8 cellular contexts compared by ENCODE assay signal in the genomic region with DNA sequence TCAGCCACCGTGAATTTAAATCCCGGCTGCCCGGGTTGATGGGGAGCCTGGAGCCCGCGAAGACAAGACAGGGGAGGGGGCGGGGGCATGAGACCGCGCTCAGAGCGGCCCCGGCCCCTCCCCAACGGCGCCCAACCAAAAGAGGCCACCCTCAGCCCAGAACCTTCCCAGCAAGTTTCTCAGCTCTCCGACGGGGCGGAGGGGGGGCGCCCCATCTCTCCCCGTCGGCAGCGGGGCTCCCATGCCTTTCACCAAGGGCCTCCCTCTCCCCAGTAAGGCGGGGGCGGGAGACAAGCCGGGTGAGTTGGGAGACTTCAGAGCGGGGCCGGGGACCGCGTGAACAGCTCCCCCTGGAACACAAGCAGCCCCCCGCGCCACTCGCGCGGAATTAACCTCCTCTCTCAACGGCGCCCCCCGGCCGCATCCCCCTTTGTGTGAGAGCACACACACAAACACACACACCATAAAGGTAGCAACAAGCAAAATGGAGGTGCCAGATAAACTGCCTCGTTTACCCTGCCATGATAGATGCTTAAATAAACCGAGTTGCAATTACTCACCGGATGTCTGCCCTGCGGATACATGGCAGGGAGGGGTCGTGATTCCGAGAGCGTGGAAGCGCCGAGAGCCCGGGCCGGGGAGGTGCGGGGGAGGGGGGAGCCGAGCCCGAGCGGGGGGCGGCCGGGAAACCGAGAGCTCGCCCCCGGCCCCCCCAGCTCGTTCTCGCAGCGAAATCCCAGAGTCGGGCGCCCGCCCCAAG. TPM values are rescaled to one million over a fixed set of nuclear protein-coding genes. Genes with fewer than 3 reads are reported as not detected.
DNase-seq lines count a peak whose midpoint lies in the region; TF ChIP-seq lines count a peak whose summit lies in the region.

No MANE protein-coding gene starts in this region.

- DNase-seq in NCI-H1694 treated with DMSO at 0.1 percent for 48 hours (lab: John Stamatoyannopoulos, UW) (peak; percentile 21), NCI-H1694 (lab: John Stamatoyannopoulos, UW) (no peak), NCI-H69 (lab: John Stamatoyannopoulos, UW) (peak; percentile 67), foreskin fibroblast (peak; percentile 41 to 70), posterior vena cava (ENCODE audit: low spot score) (peak; percentile 86), DMS114 treated with DMSO at 0.1 percent for 48 hours (lab: John Stamatoyannopoulos, UW; ENCODE audit: unreplicated experiment) (no peak), SKM-1 (lab: John Stamatoyannopoulos, UW; ENCODE audit: unreplicated experiment) (no peak)
- peak; percentile 74 to 76 for DNase-seq in activated T-cell treated with anti-CD3 and anti-CD28 coated beads, Interleukin-2, amount 50 U/mL, for 48 hours

- intact Hi-C loops in posterior vena cava (cut with DNase I), result loop anchor here in 1 of 2 donors (5.0 kb wide), 1 partner anchor 34 kb away; no protein-coding TSS in a partner anchor

- TF ChIP-seq CTCF in foreskin fibroblast (IDR thresholded peaks at IDR 0.05; ENCODE audit: low read depth, low read length), result no peak

- H3K4me3 ChIP-seq in foreskin fibroblast (ENCODE audit: low read depth in 1 of 2, low read length in 2 of 2), result peak overlapping the region; percentile 74 to 86

RNA-seq across cellular contexts. Expression of a gene that starts 1.3 kb away (rescaled TPM):
- 10 to 100 TPM; 45.5 to 50.9 TPM for total RNA-seq in posterior vena cava

Comparison
In these comparisons a context has a peak if more than half of its experiments do, and no peak if none do; other contexts are left out.
1. DNase-seq: peak in NCI-H1694 treated with DMSO at 0.1 percent for 48 hours (single experiment), NCI-H69 (single experiment), activated T-cell treated with anti-CD3 and anti-CD28 coated beads, Interleukin-2, amount 50 U/mL, for 48 hours (2 of 2), foreskin fibroblast (2 of 2) and posterior vena cava (single experiment); none in NCI-H1694 (single experiment), DMS114 treated with DMSO at 0.1 percent for 48 hours (single experiment) and SKM-1 (single experiment).